ENCODE assay signal across 14 cellular contexts in genomic region chr11:31671681-31672080, GRCh38.
DNase-seq lines count a peak whose midpoint lies in the region; ATAC-seq lines count a peak whose summit lies in the region.
"Had no signal": no experiment of that assay in that cellular context is flagged by ENCODE, and none has a peak within 500 bp of the region (broad histone marks: within the 10 kb centered on the region; RNA-seq: fewer than 3 reads in every experiment).

No MANE protein-coding gene starts in this region.

- H3K4me3 Mint-ChIP-seq in activated CD8-positive, alpha-beta memory T cell treated with anti-CD3 and anti-CD28 coated beads, Interleukin-2, amount 10 ng/mL, durations not matched to agents 7 days and 5 days: no peak overlapping the region
- no peak overlapping the region for H3K4me3 Mint-ChIP-seq in activated CD4-positive, alpha-beta T cell treated with anti-CD3 and anti-CD28 coated beads, Interleukin-2, amount 10 ng/mL, durations not matched to agents 24 days and 14 days
- H3K4me3 Mint-ChIP-seq: CD4-positive, CD25-positive, alpha-beta regulatory T cell; CD8-positive, alpha-beta memory T cell had no signal

- intact Hi-C loops in activated CD4-positive, alpha-beta T cell treated with anti-CD3 and anti-CD28 coated beads, Interleukin-2, amount 10 ng/mL, durations not matched to agents 24 days and 14 days (cut with micrococcal nuclease): no loop called here

- H3K9me3 Mint-ChIP-seq in activated CD8-positive, alpha-beta memory T cell treated with anti-CD3 and anti-CD28 coated beads, Interleukin-2, amount 10 ng/mL, durations not matched to agents 7 days and 5 days (ENCODE audit: low read depth): no peaks in the 10 kb centered on the region
- no peaks in the 10 kb centered on the region for H3K9me3 Mint-ChIP-seq in activated CD4-positive, alpha-beta T cell treated with anti-CD3 and anti-CD28 coated beads, Interleukin-2, amount 10 ng/mL, durations not matched to agents 24 days and 14 days
- H3K9me3 Mint-ChIP-seq: CD8-positive, alpha-beta memory T cell had no signal

- no peaks in the 10 kb centered on the region for H3K4me1 Mint-ChIP-seq in activated CD8-positive, alpha-beta memory T cell treated with anti-CD3 and anti-CD28 coated beads, Interleukin-2, amount 10 ng/mL, durations not matched to agents 7 days and 5 days
- no peaks in the 10 kb centered on the region for H3K4me1 Mint-ChIP-seq in activated CD4-positive, alpha-beta T cell treated with anti-CD3 and anti-CD28 coated beads, Interleukin-2, amount 10 ng/mL, durations not matched to agents 24 days and 14 days
- H3K4me1 Mint-ChIP-seq: CD4-positive, CD25-positive, alpha-beta regulatory T cell; CD8-positive, alpha-beta memory T cell had no signal

- ATAC-seq in activated CD8-positive, alpha-beta memory T cell treated with anti-CD3 and anti-CD28 coated beads, Interleukin-2, amount 10 ng/mL, durations not matched to agents 7 days and 5 days: peak; percentile 20
- no peak for ATAC-seq in HG02973 (IDR thresholded peaks at IDR 0.05; ENCODE audit: unreplicated experiment)

- no peak for DNase-seq in activated CD8-positive, alpha-beta memory T cell treated with anti-CD3 and anti-CD28 coated beads, Interleukin-2, amount 10 ng/mL, durations not matched to agents 7 days and 5 days
- no peak for DNase-seq in activated CD8-positive, alpha-beta memory T cell treated with anti-CD3 and anti-CD28 coated beads for 24 hours
- peak; percentile 7 for DNase-seq in NCI-H2227 (lab: John Stamatoyannopoulos, UW; ENCODE audit: unreplicated experiment)
- DNase-seq in cerebellum (ENCODE audit: low spot score): peak; percentile 56
- DNase-seq in retina: peak; percentile 46
- no peak for DNase-seq in activated CD4-positive, alpha-beta T cell treated with anti-CD3 and anti-CD28 coated beads, Interleukin-2, amount 10 ng/mL, durations not matched to agents 24 days and 14 days
- no peak for DNase-seq in AG08396 (ENCODE audit: low spot score)
- DNase-seq: BE2C; CD4-positive, CD25-positive, alpha-beta regulatory T cell; CD8-positive, alpha-beta memory T cell; COR-L47; DMS 273 treated with DMSO at 0.1 percent for 48 hours; GDM1 had no signal

- CTCF ChIA-PET in activated CD8-positive, alpha-beta memory T cell treated with anti-CD3 and anti-CD28 coated beads, Interleukin-2, amount 10 ng/mL, durations not matched to agents 7 days and 5 days (lab: Charles Lee): interaction anchor here (0.7 kb wide), 1 partner anchor 30 kb away, joined by 3 read pairs; no protein-coding TSS in a partner anchor

- H3K27me3 Mint-ChIP-seq in activated CD8-positive, alpha-beta memory T cell treated with anti-CD3 and anti-CD28 coated beads, Interleukin-2, amount 10 ng/mL, durations not matched to agents 7 days and 5 days: no peaks in the 10 kb centered on the region
- H3K27me3 Mint-ChIP-seq in activated CD4-positive, alpha-beta T cell treated with anti-CD3 and anti-CD28 coated beads, Interleukin-2, amount 10 ng/mL, durations not matched to agents 24 days and 14 days: no peaks in the 10 kb centered on the region
- H3K27me3 Mint-ChIP-seq: CD4-positive, CD25-positive, alpha-beta regulatory T cell; CD8-positive, alpha-beta memory T cell had no signal

- H3K36me3 Mint-ChIP-seq in activated CD8-positive, alpha-beta memory T cell treated with anti-CD3 and anti-CD28 coated beads, Interleukin-2, amount 10 ng/mL, durations not matched to agents 7 days and 5 days: peaks cover 2% of the 10 kb centered on the region
- no peaks in the 10 kb centered on the region for H3K36me3 Mint-ChIP-seq in activated CD4-positive, alpha-beta T cell treated with anti-CD3 and anti-CD28 coated beads, Interleukin-2, amount 10 ng/mL, durations not matched to agents 24 days and 14 days (ENCODE audit: low read depth)

- H3K27ac Mint-ChIP-seq in activated CD8-positive, alpha-beta memory T cell treated with anti-CD3 and anti-CD28 coated beads, Interleukin-2, amount 10 ng/mL, durations not matched to agents 7 days and 5 days: no peak overlapping the region
- no peak overlapping the region for H3K27ac Mint-ChIP-seq in activated CD4-positive, alpha-beta T cell treated with anti-CD3 and anti-CD28 coated beads, Interleukin-2, amount 10 ng/mL, durations not matched to agents 24 days and 14 days
- H3K27ac Mint-ChIP-seq: CD4-positive, CD25-positive, alpha-beta regulatory T cell; CD8-positive, alpha-beta memory T cell had no signal

Comparison
In these comparisons a context has a peak if more than half of its experiments do, and no peak if none do; other contexts are left out.
1. DNase-seq: peak in NCI-H2227 (single experiment), cerebellum (single experiment) and retina (single experiment); none in activated CD8-positive, alpha-beta memory T cell treated with anti-CD3 and anti-CD28 coated beads, Interleukin-2, amount 10 ng/mL, durations not matched to agents 7 days and 5 days (single experiment), activated CD8-positive, alpha-beta memory T cell treated with anti-CD3 and anti-CD28 coated beads for 24 hours (single experiment), activated CD4-positive, alpha-beta T cell treated with anti-CD3 and anti-CD28 coated beads, Interleukin-2, amount 10 ng/mL, durations not matched to agents 24 days and 14 days (single experiment) and AG08396 (single experiment).